ENCODE assay signal across 8 cellular contexts in genomic region chr7:76296743-76297740, GRCh38. TPM values are rescaled to one million over a fixed set of nuclear protein-coding genes. Genes with fewer than 3 reads are reported as not detected.
A peak's percentile ranks its signal among the peaks of the same experiment; 100 is the strongest.
DNase-seq lines count a peak whose midpoint lies in the region; ATAC-seq and TF ChIP-seq lines count a peak whose summit lies in the region.

No MANE protein-coding gene starts in this region.

- H3K36me3 Mint-ChIP-seq in MCF 10A (ENCODE audit: insufficient read depth, unreplicated experiment) = peaks cover 5% of the 10 kb centered on the region
- peaks cover 2% of the 10 kb centered on the region for H3K36me3 Mint-ChIP-seq in effector memory CD8-positive, alpha-beta T cell (ENCODE audit: insufficient read depth)

- peak overlapping the region; percentile 87 for H3K27ac Mint-ChIP-seq in MCF 10A (ENCODE audit: low read depth, unreplicated experiment)
- no peak overlapping the region for H3K27ac Mint-ChIP-seq in effector memory CD8-positive, alpha-beta T cell

- CTCF ChIA-PET in MCF 10A (lab: Yijun Ruan, JAX) = interaction anchor here (0.6 to 8.6 kb wide), 8 partner anchors 9 to 380 kb away, joined by 3 to 232 read pairs (median 4); no protein-coding TSS in a partner anchor

- H3K9me3 Mint-ChIP-seq in MCF 10A (ENCODE audit: unreplicated experiment) = no peaks in the 10 kb centered on the region
- no peaks in the 10 kb centered on the region for H3K9me3 Mint-ChIP-seq in effector memory CD8-positive, alpha-beta T cell

- no peaks in the 10 kb centered on the region for H3K36me3 ChIP-seq in thymus (ENCODE audit: control insufficient read depth, insufficient read depth)

- ATAC-seq in left lobe of liver (peak; percentile 61), GM18867 (IDR thresholded peaks at IDR 0.05; ENCODE audit: unreplicated experiment) (no peak)
- ATAC-seq in effector memory CD8-positive, alpha-beta T cell (replicated peaks) = no peak

- peaks cover 46% of the 10 kb centered on the region for H3K4me1 Mint-ChIP-seq in MCF 10A (ENCODE audit: insufficient read depth, unreplicated experiment)
- no peaks in the 10 kb centered on the region for H3K4me1 Mint-ChIP-seq in effector memory CD8-positive, alpha-beta T cell (ENCODE audit: low read depth in 2 of 2)

- DNase-seq in DMS153 (lab: John Stamatoyannopoulos, UW) (peak; percentile 58), DMS153 treated with DMSO at 0.1 percent for 48 hours (lab: John Stamatoyannopoulos, UW; ENCODE audit: unreplicated experiment) (no peak), MCF 10A (ENCODE audit: unreplicated experiment) (peak; percentile 98), left lobe of liver (ENCODE audit: low spot score) (peak; percentile 70), cerebellum (ENCODE audit: low spot score) (no peak)
- DNase-seq in effector memory CD8-positive, alpha-beta T cell = no peak

- H3K27me3 ChIP-seq in thymus (ENCODE audit: control insufficient read depth, insufficient read depth) = no peaks in the 10 kb centered on the region

- no peaks in the 10 kb centered on the region for H3K9me3 ChIP-seq in thymus (ENCODE audit: control insufficient read depth)

- H3K4me1 ChIP-seq in thymus (ENCODE audit: control insufficient read depth, insufficient read depth, low read length) = peaks cover 9% of the 10 kb centered on the region

- H3K4me3 Mint-ChIP-seq in MCF 10A (ENCODE audit: unreplicated experiment) = peak overlapping the region; percentile 53
- no peak overlapping the region for H3K4me3 Mint-ChIP-seq in effector memory CD8-positive, alpha-beta T cell

- peak overlapping the region; percentile 69 for H3K27ac ChIP-seq in thymus (ENCODE audit: low read depth)

- intact Hi-C loops in MCF 10A (cut with micrococcal nuclease) = no loop called here

- H3K4me3 ChIP-seq in thymus (ENCODE audit: low read length) = no peak overlapping the region

- no peaks in the 10 kb centered on the region for H3K27me3 Mint-ChIP-seq in MCF 10A (ENCODE audit: insufficient read depth, unreplicated experiment)
- H3K27me3 Mint-ChIP-seq in effector memory CD8-positive, alpha-beta T cell = peaks cover 0 to 30% of the 10 kb centered on the region in 2 donors

- POLR2A ChIA-PET in MCF 10A (lab: Yijun Ruan, JAX) = interaction anchor here (0.5 to 8.8 kb wide), 12 partner anchors 11 to 382 kb away, joined by 3 to 283 read pairs (median 4); partner anchors contain the start of genes HSPB1, MDH2, POR and STYXL1

- no TSS peak for BruUV-seq in MCF 10A (replicated peaks; lab: Mats Ljungman, UMichigan)

- no peak for TF ChIP-seq CTCF in MCF 10A (IDR thresholded peaks at IDR 0.05; ENCODE audit: unreplicated experiment)

- 92% methylated on average over 22 of the region's 22 CpGs for WGBS in thymus

RNA-seq across cellular contexts. Expression of gene HSPB1, which starts 5.4 kb away (rescaled TPM):
- total RNA-seq in MCF 10A (2022) (158 and 198 TPM in 2 replicates), left lobe of liver (72.4 TPM), cerebellum (11.9 TPM)
- polyA plus RNA-seq in thymus = 1,040 TPM

Comparison
In these comparisons a context has a peak if more than half of its experiments do, and no peak if none do; other contexts are left out.
1. DNase-seq: peak in DMS153 (single experiment), MCF 10A (single experiment) and left lobe of liver (single experiment); none in DMS153 treated with DMSO at 0.1 percent for 48 hours (single experiment), cerebellum (single experiment) and effector memory CD8-positive, alpha-beta T cell (0 of 3).